ENCODE assay signal across 2 cellular contexts in genomic region chr12:12212769-12213168, GRCh38.
TF ChIP-seq lines count a peak whose summit lies in the region.

No MANE protein-coding gene starts in this region.

TF ChIP-seq in HepG2, 621 proteins besides CTCF, POLR2A, EP300 and RAD21:
- 0 out of 2 replicates have a peak, but pooled peaks have one; percentile 10 for TF ChIP-seq ARID5B (CRISPR knock-in tag; IDR thresholded peaks at IDR 0.05)
- no peak for TF ChIP-seq PRDM15 (CRISPR knock-in tag; IDR thresholded peaks at IDR 0.05)
- TF ChIP-seq, protein P1, sequence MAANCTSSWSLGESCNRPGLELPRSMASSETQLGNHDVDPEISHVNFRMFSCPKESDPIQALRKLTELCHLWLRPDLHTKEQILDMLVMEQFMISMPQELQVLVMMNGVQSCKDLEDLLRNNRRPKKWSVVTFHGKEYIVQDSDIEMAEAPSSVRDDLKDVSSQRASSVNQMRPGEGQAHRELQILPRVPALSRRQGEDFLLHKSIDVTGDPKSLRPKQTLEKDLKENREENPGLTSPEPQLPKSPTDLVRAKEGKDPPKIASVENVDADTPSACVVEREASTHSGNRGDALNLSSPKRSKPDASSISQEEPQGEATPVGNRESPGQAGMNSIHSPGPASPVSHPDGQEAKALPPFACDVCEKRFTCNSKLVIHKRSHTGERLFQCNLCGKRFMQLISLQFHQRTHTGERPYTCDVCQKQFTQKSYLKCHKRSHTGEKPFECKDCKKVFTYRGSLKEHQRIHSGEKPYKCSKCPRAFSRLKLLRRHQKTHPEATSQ (CRISPR knock-in tag; IDR thresholded peaks at IDR 0.05; ENCODE audit: borderline replicate concordance) = no peak

TF ChIP-seq in liver, 16 proteins besides CTCF, POLR2A, EP300 and RAD21:
- TF ChIP-seq, protein P2, sequence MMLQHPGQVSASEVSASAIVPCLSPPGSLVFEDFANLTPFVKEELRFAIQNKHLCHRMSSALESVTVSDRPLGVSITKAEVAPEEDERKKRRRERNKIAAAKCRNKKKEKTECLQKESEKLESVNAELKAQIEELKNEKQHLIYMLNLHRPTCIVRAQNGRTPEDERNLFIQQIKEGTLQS (IDR thresholded peaks at IDR 0.05) = no peak
- TF ChIP-seq EGR1 (IDR thresholded peaks at IDR 0.05; ENCODE audit: low read depth in 2 of 2) (no peak), JUND (IDR thresholded peaks at IDR 0.05) (peak in 1 of 2 donors; percentile 17), NR2F2 (IDR thresholded peaks at IDR 0.05) (no peak), YY1 (IDR thresholded peaks at IDR 0.05) (no peak), ZBTB33 (IDR thresholded peaks at IDR 0.05) (no peak), FOXA1 (IDR thresholded peaks at IDR 0.05) (no peak), HNF4A (conservative IDR thresholded peaks at IDR 0.05) (peak; percentile 49 to 67), FOXA2 (IDR thresholded peaks at IDR 0.05) (no peak), REST (IDR thresholded peaks at IDR 0.05) (no peak), TAF1 (conservative IDR thresholded peaks at IDR 0.05) (no peak), GABPA (IDR thresholded peaks at IDR 0.05 in 1 of 2, conservative IDR thresholded peaks at IDR 0.05 in 1 of 2) (no peak), HNF4G (IDR thresholded peaks at IDR 0.05) (peak; percentile 11), SP1 (IDR thresholded peaks at IDR 0.05) (no peak)
